10 cellular contexts compared by ENCODE assay signal in the genomic region with DNA sequence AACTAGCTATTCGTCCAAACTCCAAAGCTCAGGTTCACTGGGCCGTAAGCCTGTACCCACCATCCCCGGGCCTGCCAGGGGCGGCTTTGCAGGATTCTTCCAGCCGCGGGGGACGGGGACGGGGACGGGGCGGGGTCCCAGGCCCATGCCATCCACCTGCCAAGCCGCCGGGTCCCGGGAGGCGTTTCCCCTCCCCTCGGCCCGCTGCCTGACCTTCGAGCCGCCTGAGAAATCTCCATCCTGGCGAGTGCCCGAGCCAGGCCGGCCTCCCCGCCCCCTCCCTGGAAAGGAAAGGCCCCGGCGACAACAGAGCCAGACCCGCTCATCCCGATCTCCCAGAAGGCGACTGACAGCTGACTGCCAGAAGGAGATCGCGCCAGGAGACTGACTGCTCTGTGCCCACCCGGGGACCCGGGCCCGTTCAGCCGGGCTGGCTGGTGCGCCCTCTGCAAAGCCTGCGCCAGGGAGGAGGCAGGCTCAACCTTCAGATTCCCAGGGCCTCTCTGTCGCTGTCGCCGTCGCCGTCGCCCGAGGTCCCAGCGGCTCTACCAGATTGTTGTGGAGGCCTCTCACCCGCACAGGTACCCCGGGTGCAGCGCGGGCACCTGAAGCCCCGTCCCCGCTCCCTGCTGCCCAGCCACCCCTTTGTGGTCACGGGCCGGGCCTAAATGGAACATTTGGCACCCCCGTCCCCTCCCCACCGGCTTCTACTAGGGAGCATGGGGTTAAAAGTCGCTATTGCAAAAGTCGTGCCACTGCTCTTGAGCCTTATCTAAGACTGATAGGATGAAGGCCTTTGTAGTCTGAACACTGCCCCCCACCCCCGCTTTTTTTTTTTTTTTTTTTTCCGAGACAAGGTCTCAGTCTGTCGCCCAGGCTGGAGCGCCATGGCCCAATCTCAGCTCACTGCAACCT. TPM values are rescaled to one million over a fixed set of nuclear protein-coding genes. Genes with fewer than 3 reads are reported as not detected.
DNase-seq lines count a peak whose midpoint lies in the region; ATAC-seq and TF ChIP-seq lines count a peak whose summit lies in the region.
"Had no signal": no experiment of that assay in that cellular context is flagged by ENCODE, and none has a peak within 500 bp of the region (broad histone marks: within the 10 kb centered on the region; RNA-seq: fewer than 3 reads in every experiment).

A gene (plus strand): TSS at position 315 of the 915 bp plus-strand sequence. CDS start 2,702 bp downstream, outside the sequence.

- H3K27ac Mint-ChIP-seq in natural killer cell treated with Interleukin-12 subunit alpha and Interleukin-12 subunit beta and Interleukin-15 and Interleukin-18, amount 100 ng/mL, for 72 hours = no peak within 1 kb of the TSS

- H3K27ac ChIP-seq in ascending aorta (peak within 1 kb of the TSS; percentile 61 to 70), mucosa of rectum (ENCODE audit: low read depth in 2 of 2, low read length in 2 of 2) (no peak within 1 kb of the TSS), upper lobe of left lung (peak within 1 kb of the TSS in 3 of 4 donors; percentile 11 to 58 (median 28))

- H3K36me3 Mint-ChIP-seq in natural killer cell treated with Interleukin-12 subunit alpha and Interleukin-12 subunit beta and Interleukin-15 and Interleukin-18, amount 100 ng/mL, for 72 hours = no peaks in the 10 kb centered on the region

- H3K4me1 ChIP-seq in ascending aorta = no peaks in the 10 kb centered on the region
- H3K4me1 ChIP-seq in mucosa of rectum (ENCODE audit: control insufficient read depth in 2 of 2, insufficient read depth in 2 of 2, low read length in 2 of 2) = peaks cover 0 to 2% of the 10 kb centered on the region in 2 donors
- H3K4me1 ChIP-seq in upper lobe of left lung = no peaks in the 10 kb centered on the region

- H3K4me1 Mint-ChIP-seq in natural killer cell treated with Interleukin-12 subunit alpha and Interleukin-12 subunit beta and Interleukin-15 and Interleukin-18, amount 100 ng/mL, for 72 hours (ENCODE audit: low read depth in 2 of 2) = no peaks in the 10 kb centered on the region

- H3K4me3 ChIP-seq in ascending aorta = peak within 1 kb of the TSS; percentile 38 to 62
- peak within 1 kb of the TSS; percentile 23 to 26 for H3K4me3 ChIP-seq in mucosa of rectum (ENCODE audit: low read length in 2 of 2)
- peak within 1 kb of the TSS in 3 of 4 donors; percentile 25 to 49 (median 48) for H3K4me3 ChIP-seq in upper lobe of left lung

- H3K27me3 Mint-ChIP-seq in natural killer cell treated with Interleukin-12 subunit alpha and Interleukin-12 subunit beta and Interleukin-15 and Interleukin-18, amount 100 ng/mL, for 72 hours = peaks cover 0 to 12% of the 10 kb centered on the region in 2 donors

- H3K9me3 Mint-ChIP-seq in natural killer cell treated with Interleukin-12 subunit alpha and Interleukin-12 subunit beta and Interleukin-15 and Interleukin-18, amount 100 ng/mL, for 72 hours = no peaks in the 10 kb centered on the region

- H3K9me3 ChIP-seq in ascending aorta (no peaks in the 10 kb centered on the region), mucosa of rectum (ENCODE audit: control insufficient read depth in 2 of 2, low read length in 2 of 2) (no peaks in the 10 kb centered on the region), upper lobe of left lung (no peaks in the 10 kb centered on the region)

- no peak for TF ChIP-seq POLR2A in upper lobe of left lung (IDR thresholded peaks at IDR 0.05)

- ATAC-seq in Right ventricle myocardium inferior (peak; percentile 67), upper lobe of left lung (ENCODE audit: low FRiP score in 2 of 2) (peak in 1 of 2 donors; percentile 44)
- ATAC-seq in natural killer cell treated with Interleukin-12 subunit alpha and Interleukin-12 subunit beta and Interleukin-15 and Interleukin-18, amount 100 ng/mL, for 72 hours = no peak
- ATAC-seq: left colon had no signal

- no peak for TF ChIP-seq CTCF in ascending aorta (IDR thresholded peaks at IDR 0.05)
- no peak for TF ChIP-seq CTCF in upper lobe of left lung (IDR thresholded peaks at IDR 0.05)

- no peak within 1 kb of the TSS for H3K4me3 Mint-ChIP-seq in natural killer cell treated with Interleukin-12 subunit alpha and Interleukin-12 subunit beta and Interleukin-15 and Interleukin-18, amount 100 ng/mL, for 72 hours

- H3K9ac ChIP-seq in mucosa of rectum (ENCODE audit: low read depth in 1 of 2, low read length in 2 of 2) = no peak within 1 kb of the TSS

- WGBS in upper lobe of left lung, 2 donors = 45 to 62% methylated on average over 18 to 32 of the region's 59 CpGs

- DNase-seq in ascending aorta (ENCODE audit: low spot score in 2 of 2) = no peak
- no peak for DNase-seq in Right ventricle myocardium inferior (ENCODE audit: missing footprints)
- peak in 1 of 2 donors; percentile 82 for DNase-seq in upper lobe of left lung
- no peak for DNase-seq in COLO829 (ENCODE audit: low spot score)
- DNase-seq in posterior vena cava (ENCODE audit: low spot score) = no peak
- no peak for DNase-seq in T-helper 9 cell
- no peak for DNase-seq in natural killer cell treated with Interleukin-12 subunit alpha and Interleukin-12 subunit beta and Interleukin-15 and Interleukin-18, amount 100 ng/mL, for 72 hours (ENCODE audit: low spot score)
- DNase-seq: NCI-H1694 had no signal

- TF ChIP-seq EP300 in upper lobe of left lung (IDR thresholded peaks at IDR 0.05) = no peak

- intact Hi-C loops in ascending aorta (cut with DNase I) (no loop called here), Right ventricle myocardium inferior (cut with DNase I) (no loop called here), posterior vena cava (cut with DNase I) (no loop called here)

- H3K36me3 ChIP-seq in ascending aorta (no peaks in the 10 kb centered on the region), mucosa of rectum (ENCODE audit: control insufficient read depth in 2 of 2, insufficient read depth in 2 of 2, low read length in 2 of 2) (no peaks in the 10 kb centered on the region), upper lobe of left lung (no peaks in the 10 kb centered on the region)

- no peaks in the 10 kb centered on the region for H3K27me3 ChIP-seq in ascending aorta
- no peaks in the 10 kb centered on the region for H3K27me3 ChIP-seq in mucosa of rectum (ENCODE audit: control insufficient read depth in 2 of 2, insufficient read depth in 2 of 2, low read length in 2 of 2)
- no peaks in the 10 kb centered on the region for H3K27me3 ChIP-seq in upper lobe of left lung

RNA-seq across cellular contexts. Expression of the gene that starts here (rescaled TPM):
- total RNA-seq in ascending aorta (1.5 TPM), Right ventricle myocardium inferior (14.1 TPM), upper lobe of left lung (10 to 100 TPM in 3 of 6 donors, 1 to 10 TPM in 3; 7.3 to 51.3 (median 9.6) TPM), posterior vena cava (10 to 100 TPM in 1 of 2 donors, 1 to 10 TPM in 1; 8.4 to 17.3 TPM)
- total RNA-seq in natural killer cell treated with Interleukin-12 subunit alpha and Interleukin-12 subunit beta and Interleukin-15 and Interleukin-18, amount 100 ng/mL, for 72 hours = not detected

Comparison
In these comparisons a context has a peak if more than half of its experiments do, and no peak if none do; other contexts are left out.
1. H3K27ac ChIP-seq: peak in ascending aorta (2 of 2) and upper lobe of left lung (3 of 4); none in mucosa of rectum (0 of 2).
2. Peak in every context shown above with its lines, with median percentiles within 50 percentile points of each other: H3K4me3 ChIP-seq.